10 cellular contexts compared by ENCODE assay signal in genomic region chr5:67011422-67011821, GRCh38.
A peak's percentile ranks its signal among the peaks of the same experiment; 100 is the strongest.
DNase-seq lines count a peak whose midpoint lies in the region; ATAC-seq, FAIRE-seq and TF ChIP-seq lines count a peak whose summit lies in the region.
"Had no signal": no experiment of that assay in that cellular context is flagged by ENCODE, and none has a peak within 500 bp of the region (broad histone marks: within the 10 kb centered on the region; RNA-seq: fewer than 3 reads in every experiment).

No MANE protein-coding gene starts in this region.

- in situ Hi-C loops in ACHN (cut with HindIII; ENCODE audit: low pct_ligation_motif_present, low pct_unique_long_range_greater_than_20kb, low sequenced_read_pairs) = no loop called here

- H3K9me2 ChIP-seq in PC-3 (replicated peaks; ENCODE audit: low read length) = no peaks in the 10 kb centered on the region

- H3K27ac Mint-ChIP-seq in glutamatergic neuron (ENCODE audit: unreplicated experiment) = no peak overlapping the region

- no peak for ATAC-seq in PC-3

- no peak for DNase-seq in AG04450 (ENCODE audit: low read depth, low spot score)
- DNase-seq in PC-3 = no peak
- DNase-seq in epithelial cell of esophagus (ENCODE audit: low read depth) = no peak
- no peak for DNase-seq in trophoblast cell
- no peak for DNase-seq in NCI-H226
- DNase-seq in ACHN = no peak
- no peak for DNase-seq in HTR-8/SVneo (ENCODE audit: insufficient read length, low spot score)
- DNase-seq in glutamatergic neuron = no peak
- DNase-seq: anterior cingulate cortex had no signal

- H3K79me2 ChIP-seq in PC-3 (ENCODE audit: low read length) (peaks cover 84% of the 10 kb centered on the region), trophoblast cell (ENCODE audit: control insufficient read depth, insufficient read depth, low read length, poor library complexity) (no peaks in the 10 kb centered on the region)

- no peaks in the 10 kb centered on the region for H3K36me3 Mint-ChIP-seq in glutamatergic neuron (ENCODE audit: unreplicated experiment)

- H3K36me3 ChIP-seq in PC-3 (ENCODE audit: low read depth, low read length) (no peaks in the 10 kb centered on the region), trophoblast cell (ENCODE audit: control insufficient read depth in 1 of 2, insufficient read depth in 2 of 2, low read length in 2 of 2) (no peaks in the 10 kb centered on the region)

- H3K9me3 ChIP-seq in AG04450 (ENCODE audit: control insufficient read depth, insufficient read depth, low read length) (no peaks in the 10 kb centered on the region), PC-3 (ENCODE audit: low read length) (no peaks in the 10 kb centered on the region), trophoblast cell (ENCODE audit: insufficient read depth, low read depth, low read length) (no peaks in the 10 kb centered on the region)

- H3K4me1 Mint-ChIP-seq in glutamatergic neuron (ENCODE audit: low read depth, unreplicated experiment) = peaks cover 7% of the 10 kb centered on the region

- intact Hi-C loops in PC-3 (cut with micrococcal nuclease) = loop anchor here (2.0 kb wide), 1 partner anchor 53 kb away; no protein-coding TSS in a partner anchor

- H3K4ac ChIP-seq in trophoblast cell (ENCODE audit: low read depth, low read length) = peak overlapping the region; percentile 9

- CTCF ChIA-PET in AG04450 (lab: Charles Lee) (no interaction called here), PC-3 (lab: Charles Lee) (no interaction called here)

- no peak overlapping the region for H2AK5ac ChIP-seq in trophoblast cell (ENCODE audit: low read length)

- peak overlapping the region; percentile 71 for H3K14ac ChIP-seq in trophoblast cell (ENCODE audit: low read length)

- H4K91ac ChIP-seq in trophoblast cell (ENCODE audit: low read depth, low read length) = peak overlapping the region; percentile 81

- peak overlapping the region; percentile 64 for H4K8ac ChIP-seq in trophoblast cell (ENCODE audit: low read depth, low read length)

- FAIRE-seq in HTR-8/SVneo (lab: Jason Lieb, UNC) = no peak
- FAIRE-seq: GM12891 had no signal

- H2AFZ ChIP-seq in PC-3 (ENCODE audit: low read length) = no peak overlapping the region
- peak overlapping the region; percentile 32 for H2AFZ ChIP-seq in trophoblast cell (ENCODE audit: insufficient read depth, low read length, poor library complexity)

- H2BK120ac ChIP-seq in trophoblast cell (ENCODE audit: insufficient read depth, low read length, poor library complexity) = peak overlapping the region; percentile 56

- H3K4me1 ChIP-seq in PC-3 (ENCODE audit: insufficient read depth, low read length) (peaks cover 92% of the 10 kb centered on the region), trophoblast cell (ENCODE audit: control insufficient read depth in 1 of 2, insufficient read depth in 2 of 2, low read length in 2 of 2) (peaks cover 8 to 11% of the 10 kb centered on the region in 2 experiments)

- peak overlapping the region; percentile 87 for H3K4me2 ChIP-seq in PC-3 (ENCODE audit: low read length)
- no peak overlapping the region for H3K4me2 ChIP-seq in trophoblast cell (ENCODE audit: low read length)

- no peak overlapping the region for H3K4me3 Mint-ChIP-seq in glutamatergic neuron (ENCODE audit: unreplicated experiment)

- peak overlapping the region; percentile 53 for H2BK5ac ChIP-seq in trophoblast cell (ENCODE audit: low read depth, low read length, poor library complexity)

- no CpG with 5 or more reads among the region's 5 CpGs for WGBS in trophoblast cell (ENCODE audit: extremely low coverage, insufficient coverage, insufficient read length)

- H4K12ac ChIP-seq in trophoblast cell (ENCODE audit: low read depth, low read length) = no peak overlapping the region

- H2BK12ac ChIP-seq in trophoblast cell (ENCODE audit: low read length) = peak overlapping the region; percentile 20

- TF ChIP-seq CTCF in AG04450 (IDR thresholded peaks at IDR 0.05; ENCODE audit: low read depth, low read length) (no peak), PC-3 (conservative IDR thresholded peaks at IDR 0.05; ENCODE audit: low read depth, low read length) (no peak), epithelial cell of esophagus (IDR thresholded peaks at IDR 0.05; ENCODE audit: insufficient read depth, low read depth, low read length, missing control alignments) (no peak), glutamatergic neuron (IDR thresholded peaks at IDR 0.05; ENCODE audit: partially characterized antibody, unreplicated experiment) (no peak)

- peak overlapping the region; percentile 58 for H3K18ac ChIP-seq in trophoblast cell (ENCODE audit: low read length)

- H3K9ac ChIP-seq in PC-3 (ENCODE audit: low read length) (peak overlapping the region; percentile 95), trophoblast cell (ENCODE audit: low read length) (no peak overlapping the region)

- H3F3A ChIP-seq in PC-3 (ENCODE audit: low read length, unreplicated experiment) = peaks cover 6% of the 10 kb centered on the region

- H3K27me3 ChIP-seq in AG04450 (ENCODE audit: control insufficient read depth, insufficient read depth, low read length) (no peaks in the 10 kb centered on the region), PC-3 (ENCODE audit: low read length) (no peaks in the 10 kb centered on the region), trophoblast cell (ENCODE audit: insufficient read depth, low read length) (no peaks in the 10 kb centered on the region)

- H3K4me3 ChIP-seq in AG04450 (ENCODE audit: low read depth, low read length) = peak overlapping the region; percentile 31
- H3K4me3 ChIP-seq in PC-3 (ENCODE audit: low read length) = peak overlapping the region; percentile 60
- H3K4me3 ChIP-seq in epithelial cell of esophagus (ENCODE audit: low read length) = peak overlapping the region; percentile 39
- H3K4me3 ChIP-seq in trophoblast cell (ENCODE audit: low read depth, low read length) = no peak overlapping the region

- H3K27me3 Mint-ChIP-seq in glutamatergic neuron (ENCODE audit: unreplicated experiment) = no peaks in the 10 kb centered on the region

- no peaks in the 10 kb centered on the region for H4K20me1 ChIP-seq in PC-3 (ENCODE audit: low read length)

- no peak overlapping the region for H3K23ac ChIP-seq in trophoblast cell (ENCODE audit: low read length)

- POLR2A ChIA-PET in AG04450 (lab: Yijun Ruan, JAX) = interaction anchor here (1.0 kb wide), 1 partner anchor 51 kb away, joined by 3 read pairs; no protein-coding TSS in a partner anchor
- POLR2A ChIA-PET in PC-3 (lab: Charles Lee; ENCODE audit: unreplicated experiment) = interaction anchor here (0.6 kb wide), 1 partner anchor 37 kb away, joined by 4 read pairs; no protein-coding TSS in a partner anchor

- H3K79me1 ChIP-seq in trophoblast cell (ENCODE audit: low read length) = peaks cover 4% of the 10 kb centered on the region

- BruUV-seq in PC-3 (replicated peaks; lab: Mats Ljungman, UMichigan) = no TSS peak

- H3K27ac ChIP-seq in AG04450 (ENCODE audit: low read depth, low read length) = peak overlapping the region; percentile 90
- H3K27ac ChIP-seq in PC-3 (ENCODE audit: low read length) = peak overlapping the region; percentile 100
- no peak overlapping the region for H3K27ac ChIP-seq in trophoblast cell (ENCODE audit: low read depth, low read length)

- no peaks in the 10 kb centered on the region for H3K9me3 Mint-ChIP-seq in glutamatergic neuron (ENCODE audit: unreplicated experiment)
